Comparison of ENCODE assay signal across 10 cellular contexts in genomic region chr20:63574829-63575720, GRCh38. TPM values are rescaled to one million over a fixed set of nuclear protein-coding genes. Genes with fewer than 3 reads are reported as not detected.
DNase-seq lines count a peak whose midpoint lies in the region; ATAC-seq and TF ChIP-seq lines count a peak whose summit lies in the region.
"Had no signal": no experiment of that assay in that cellular context is flagged by ENCODE, and none has a peak within 500 bp of the region (broad histone marks: within the 10 kb centered on the region; RNA-seq: fewer than 3 reads in every experiment).

No MANE protein-coding gene starts in this region.

- no peaks in the 10 kb centered on the region for H3K79me2 ChIP-seq in KMS-11 (ENCODE audit: insufficient read depth, low read depth)

- H4K8ac ChIP-seq in neuronal stem cell (ENCODE audit: low read depth, low read length) = no peak overlapping the region

- H3K27ac Mint-ChIP-seq in CD4-positive, alpha-beta memory T cell = peak overlapping the region in 1 of 7 donors; percentile 25
- H3K27ac Mint-ChIP-seq in central memory CD8-positive, alpha-beta T cell (ENCODE audit: low read depth) = no peak overlapping the region

- intact Hi-C loops in CD4-positive, alpha-beta memory T cell (cut with micrococcal nuclease) = loop anchor here (1.0 kb wide), 1 partner anchor 22 kb away; no protein-coding TSS in a partner anchor

- H3K27ac ChIP-seq in CD4-positive, alpha-beta memory T cell (ENCODE audit: low read depth, low read length) = no peak overlapping the region
- H3K27ac ChIP-seq in KMS-11 (no peak overlapping the region), neuronal stem cell (replicated peaks; ENCODE audit: low read length) (no peak overlapping the region)

- no peak overlapping the region for H3K14ac ChIP-seq in neuronal stem cell (ENCODE audit: low read length)

- H2BK120ac ChIP-seq in neuronal stem cell (ENCODE audit: low read depth, low read length) = no peak overlapping the region

- H3K23ac ChIP-seq in neuronal stem cell (ENCODE audit: low read depth, low read length, poor library complexity) = no peak overlapping the region

- TF ChIP-seq CTCF in KMS-11 (conservative IDR thresholded peaks at IDR 0.05; ENCODE audit: low read depth, low read length) = no peak

- WGBS in neuronal stem cell (ENCODE audit: extremely low coverage in 2 of 2, insufficient read length in 2 of 2, insufficient replicate concordance in 1 of 2), 2 donors = no CpG with 5 or more reads among the region's 28 CpGs

- peak overlapping the region in 1 of 2 donors; percentile 47 for H3K4me3 ChIP-seq in CD4-positive, alpha-beta memory T cell (ENCODE audit: low read length in 2 of 2)
- H3K4me3 ChIP-seq in KMS-11 (IDR thresholded peaks at IDR 0.05; ENCODE audit: insufficient read depth, low read depth, low read length) (no peak overlapping the region), neuronal stem cell (ENCODE audit: low read length in 2 of 2) (no peak overlapping the region)

- H4K20me1 ChIP-seq in KMS-11 (ENCODE audit: insufficient read depth) = no peaks in the 10 kb centered on the region

- H3K4me1 ChIP-seq in CD4-positive, alpha-beta memory T cell (ENCODE audit: insufficient read depth, low read length) = peaks cover 17% of the 10 kb centered on the region
- H3K4me1 ChIP-seq in KMS-11 (ENCODE audit: low read depth, poor library complexity, severe bottlenecking) = peaks cover 6% of the 10 kb centered on the region
- H3K4me1 ChIP-seq in neuronal stem cell (ENCODE audit: control insufficient read depth in 2 of 2, insufficient read depth in 1 of 2, low read depth in 1 of 2, low read length in 2 of 2) = peaks cover 3 to 18% of the 10 kb centered on the region in 2 donors

- peak overlapping the region; percentile 81; the same call in 1 of the 2 replicates for H3K4me2 ChIP-seq in KMS-11
- no peak overlapping the region for H3K4me2 ChIP-seq in neuronal stem cell (ENCODE audit: insufficient read depth, low read length, poor library complexity, severe bottlenecking)

- H2AFZ ChIP-seq in KMS-11 (ENCODE audit: low read depth) (peak overlapping the region; percentile 93; the same call in 1 of the 2 replicates), neuronal stem cell (ENCODE audit: low read length) (peak overlapping the region; percentile 88)

- CTCF ChIA-PET in CD4-positive, alpha-beta memory T cell (lab: Charles Lee; ENCODE audit: partially characterized antibody) = interaction anchor here (2.6 kb wide), 1 partner anchor 37 kb away, joined by 10 read pairs; the partner anchor contains the start of gene PTK6

- ATAC-seq in central memory CD8-positive, alpha-beta T cell (replicated peaks; ENCODE audit: extremely low read depth, poor library complexity, severe bottlenecking) = no peak

- POLR2A ChIA-PET in CD4-positive, alpha-beta memory T cell (lab: Charles Lee; ENCODE audit: partially characterized antibody) = interaction anchor here (0.9 to 2.4 kb wide), 6 partner anchors 55 to 177 kb away, joined by 3 to 8 read pairs (median 4); partner anchors contain the start of gene PPDPF

- peak in 1 of 5 donors; percentile 31 for DNase-seq in CD4-positive, alpha-beta memory T cell
- DNase-seq in central memory CD8-positive, alpha-beta T cell (ENCODE audit: low spot score in 2 of 2) = no peak
- DNase-seq in neuronal stem cell (ENCODE audit: low spot score) (no peak), NCI-H345 treated with DMSO at 0.1 percent for 48 hours (lab: John Stamatoyannopoulos, UW; ENCODE audit: unreplicated experiment) (no peak), DMS114 treated with DMSO at 0.1 percent for 48 hours (lab: John Stamatoyannopoulos, UW; ENCODE audit: unreplicated experiment) (no peak), cerebellar nuclear complex (lab: John Stamatoyannopoulos, UW) (no peak), NCI-H1092 treated with DMSO at 0.1 percent for 48 hours (lab: John Stamatoyannopoulos, UW) (no peak)

- peak overlapping the region; percentile 31 to 82 (median 70) for H3K4me3 Mint-ChIP-seq in CD4-positive, alpha-beta memory T cell
- H3K4me3 Mint-ChIP-seq in central memory CD8-positive, alpha-beta T cell = peak overlapping the region; percentile 84

- peaks cover 0 to 4% (median under 1%) of the 10 kb centered on the region in 4 donors for H3K4me1 Mint-ChIP-seq in CD4-positive, alpha-beta memory T cell
- H3K4me1 Mint-ChIP-seq in central memory CD8-positive, alpha-beta T cell = no peaks in the 10 kb centered on the region

- H3K27me3 ChIP-seq in CD4-positive, alpha-beta memory T cell (ENCODE audit: insufficient read depth, low read length) = no peaks in the 10 kb centered on the region
- H3K27me3 ChIP-seq in KMS-11 (ENCODE audit: insufficient read depth, low read depth) (peaks cover 58% of the 10 kb centered on the region), neuronal stem cell (ENCODE audit: control insufficient read depth in 3 of 3, insufficient read depth in 3 of 3, low read depth in 1 of 3, low read length in 3 of 3) (no peaks in the 10 kb centered on the region)
- H3K27me3 ChIP-seq: adrenal gland had no signal

- H3K4ac ChIP-seq in neuronal stem cell (ENCODE audit: low read length) = no peak overlapping the region

- H3K18ac ChIP-seq in neuronal stem cell (ENCODE audit: low read length) = no peak overlapping the region

- H3K9me3 ChIP-seq in CD4-positive, alpha-beta memory T cell (ENCODE audit: control insufficient read depth in 1 of 2, low read length in 2 of 2) = no peaks in the 10 kb centered on the region
- H3K9me3 ChIP-seq in neuronal stem cell (replicated peaks in 1 of 2; ENCODE audit: control insufficient read depth in 2 of 2, insufficient read depth in 1 of 2, low read depth in 1 of 2, low read length in 2 of 2) = no peaks in the 10 kb centered on the region
- H3K9me3 ChIP-seq: adrenal gland had no signal

- H2AK5ac ChIP-seq in neuronal stem cell (ENCODE audit: low read depth, low read length) = peak overlapping the region; percentile 12

- H2BK12ac ChIP-seq in neuronal stem cell (ENCODE audit: low read length) = no peak overlapping the region

- H2BK15ac ChIP-seq in neuronal stem cell (ENCODE audit: low read length) = peak overlapping the region; percentile 17

- H3K79me1 ChIP-seq in neuronal stem cell (ENCODE audit: low read depth, low read length) = peaks cover 3% of the 10 kb centered on the region

- H2BK5ac ChIP-seq in neuronal stem cell (ENCODE audit: low read length) = no peak overlapping the region

- no peaks in the 10 kb centered on the region for H3K27me3 Mint-ChIP-seq in CD4-positive, alpha-beta memory T cell
- no peaks in the 10 kb centered on the region for H3K27me3 Mint-ChIP-seq in central memory CD8-positive, alpha-beta T cell

- H3K36me3 Mint-ChIP-seq in CD4-positive, alpha-beta memory T cell = no peaks in the 10 kb centered on the region
- H3K36me3 Mint-ChIP-seq in central memory CD8-positive, alpha-beta T cell (ENCODE audit: insufficient read depth) = no peaks in the 10 kb centered on the region

- H3K36me3 ChIP-seq in CD4-positive, alpha-beta memory T cell (ENCODE audit: insufficient read depth, low read length) = peaks cover 5% of the 10 kb centered on the region
- H3K36me3 ChIP-seq in KMS-11 (ENCODE audit: insufficient read depth) (no peaks in the 10 kb centered on the region), neuronal stem cell (replicated peaks in 1 of 2; ENCODE audit: control insufficient read depth in 2 of 2, insufficient read depth in 2 of 2, low read length in 2 of 2) (no peaks in the 10 kb centered on the region)
- H3K36me3 ChIP-seq: adrenal gland had no signal

- no peak overlapping the region for H4K91ac ChIP-seq in neuronal stem cell (ENCODE audit: low read depth, low read length, poor library complexity)

- H3K9ac ChIP-seq in KMS-11 (no peak overlapping the region), neuronal stem cell (ENCODE audit: low read depth, low read length, poor library complexity) (no peak overlapping the region)

- no peaks in the 10 kb centered on the region for H3K9me3 Mint-ChIP-seq in CD4-positive, alpha-beta memory T cell
- no peaks in the 10 kb centered on the region for H3K9me3 Mint-ChIP-seq in central memory CD8-positive, alpha-beta T cell

RNA-seq across cellular contexts. Expression of gene HELZ2, which starts 1.0 kb away (rescaled TPM):
- 10 to 100 TPM; 39.6 to 45.4 TPM for total RNA-seq in CD4-positive, alpha-beta memory T cell
- 1 to 10 TPM; 2.0 to 6.4 TPM for polyA plus RNA-seq in CD4-positive, alpha-beta memory T cell
- polyA plus RNA-seq in neuronal stem cell (2013, experiment 1 of 2) = 5.7 TPM
- 5.8 TPM for polyA plus RNA-seq in neuronal stem cell (2013, experiment 2 of 2)

RNA-seq across cellular contexts. Expression of gene FNDC11, which starts 21.1 kb away (rescaled TPM):
- total RNA-seq in CD4-positive, alpha-beta memory T cell = 1 to 10 TPM in 1 of 2 experiments, under 1 TPM in 1; 0.38 to 1.2 TPM
- polyA plus RNA-seq in CD4-positive, alpha-beta memory T cell = 1 to 10 TPM in 1 of 2 donors, under 1 TPM in 1; 0.41 to 1.5 TPM
- 7.5 TPM for polyA plus RNA-seq in neuronal stem cell (2013, experiment 1 of 2)
- 7.2 TPM for polyA plus RNA-seq in neuronal stem cell (2013, experiment 2 of 2)

RNA-seq across cellular contexts. Expression of gene SRMS, which starts 27.5 kb away (rescaled TPM):
- total RNA-seq in CD4-positive, alpha-beta memory T cell = not detected
- not detected for polyA plus RNA-seq in CD4-positive, alpha-beta memory T cell
- polyA plus RNA-seq in neuronal stem cell (2013, experiment 1 of 2) = not detected
- not detected for polyA plus RNA-seq in neuronal stem cell (2013, experiment 2 of 2)
- total RNA-seq: adrenal gland had no signal
- polyA plus RNA-seq: adrenal gland, urinary bladder had no signal

RNA-seq across cellular contexts. Expression of gene PTK6, which starts 37.9 kb away (rescaled TPM):
- total RNA-seq in CD4-positive, alpha-beta memory T cell = not detected
- polyA plus RNA-seq in CD4-positive, alpha-beta memory T cell = under 1 TPM; 0.31 to 0.59 TPM
- not detected for polyA plus RNA-seq in neuronal stem cell (2013, experiment 1 of 2)
- polyA plus RNA-seq in neuronal stem cell (2013, experiment 2 of 2) = not detected

RNA-seq across cellular contexts. Expression of gene GMEB2, which starts 51.8 kb away (rescaled TPM):
- 10 to 100 TPM; 24.4 to 26.4 TPM for total RNA-seq in CD4-positive, alpha-beta memory T cell
- 10 to 100 TPM in 1 of 2 donors, 1 to 10 TPM in 1; 4.5 to 16.6 TPM for polyA plus RNA-seq in CD4-positive, alpha-beta memory T cell
- polyA plus RNA-seq in neuronal stem cell (2013, experiment 1 of 2) = 9.0 TPM
- polyA plus RNA-seq in neuronal stem cell (2013, experiment 2 of 2) = 8.7 TPM
